ENCODE assay signal across 1 cellular context in the genomic region with DNA sequence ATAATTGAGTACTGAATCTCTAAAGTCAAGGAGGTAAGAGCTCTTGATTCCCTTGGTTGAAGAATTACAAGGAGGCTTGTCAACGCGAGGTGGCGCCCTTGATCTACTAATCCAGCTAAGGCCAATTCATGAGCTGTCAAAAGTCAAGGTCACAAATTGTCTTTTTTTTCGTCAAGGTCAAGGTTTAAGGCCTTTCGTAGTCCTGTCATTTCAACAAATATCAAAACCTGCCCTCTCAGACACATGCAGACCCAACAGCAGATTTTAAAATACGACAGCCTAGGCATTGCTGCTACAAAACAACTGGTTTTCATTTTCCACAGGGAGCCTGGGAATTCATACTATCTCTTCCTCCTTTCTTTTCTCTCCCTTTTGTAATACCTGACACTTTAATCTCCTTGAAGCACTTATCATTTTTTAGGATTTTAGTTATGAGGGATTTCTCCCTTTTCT.
A peak's percentile ranks its signal among the peaks of the same experiment; 100 is the strongest.
TF ChIP-seq lines count a peak whose summit lies in the region.

No MANE protein-coding gene starts in this region.

TF ChIP-seq in HepG2, 621 proteins besides CTCF, POLR2A, EP300 and RAD21 (continued from another document and continues in another):
- TF ChIP-seq, protein P1, sequence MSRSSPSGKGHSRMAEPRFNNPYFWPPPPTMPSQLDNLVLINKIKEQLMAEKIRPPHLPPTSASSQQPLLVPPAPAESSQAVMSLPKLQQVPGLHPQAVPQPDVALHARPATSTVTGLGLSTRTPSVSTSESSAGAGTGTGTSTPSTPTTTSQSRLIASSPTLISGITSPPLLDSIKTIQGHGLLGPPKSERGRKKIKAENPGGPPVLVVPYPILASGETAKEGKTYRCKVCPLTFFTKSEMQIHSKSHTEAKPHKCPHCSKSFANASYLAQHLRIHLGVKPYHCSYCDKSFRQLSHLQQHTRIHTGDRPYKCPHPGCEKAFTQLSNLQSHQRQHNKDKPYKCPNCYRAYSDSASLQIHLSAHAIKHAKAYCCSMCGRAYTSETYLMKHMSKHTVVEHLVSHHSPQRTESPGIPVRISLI (CRISPR knock-in tag; IDR thresholded peaks at IDR 0.05; ENCODE audit: borderline replicate concordance), result 0 out of 2 replicates have a peak, but pooled peaks have one; percentile 25
- TF ChIP-seq, protein P2, sequence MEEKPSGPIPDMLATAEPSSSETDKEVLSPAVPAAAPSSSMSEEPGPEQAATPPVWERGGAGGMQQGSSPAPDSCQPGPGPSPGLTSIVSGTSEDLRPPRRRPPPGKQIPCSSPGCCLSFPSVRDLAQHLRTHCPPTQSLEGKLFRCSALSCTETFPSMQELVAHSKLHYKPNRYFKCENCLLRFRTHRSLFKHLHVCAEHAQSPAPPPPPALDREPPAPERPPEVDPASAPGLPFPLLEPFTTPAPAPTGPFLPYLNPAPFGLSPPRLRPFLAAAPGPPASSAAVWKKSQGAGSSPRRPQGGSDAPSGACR (CRISPR knock-in tag; IDR thresholded peaks at IDR 0.05), result no peak
- no peak for TF ChIP-seq ZBTB42 (CRISPR knock-in tag; IDR thresholded peaks at IDR 0.05)
- no peak for TF ChIP-seq RORA (CRISPR knock-in tag; IDR thresholded peaks at IDR 0.05)
- no peak for TF ChIP-seq PLRG1 (conservative IDR thresholded peaks at IDR 0.05)
- no peak for TF ChIP-seq ELF4 (CRISPR knock-in tag; IDR thresholded peaks at IDR 0.05; ENCODE audit: borderline replicate concordance)
- no peak for TF ChIP-seq KMT2B (CRISPR knock-in tag; IDR thresholded peaks at IDR 0.05)
- TF ChIP-seq FOXC1 (CRISPR knock-in tag; IDR thresholded peaks at IDR 0.05; ENCODE audit: borderline replicate concordance), result no peak
- no peak for TF ChIP-seq MTA3 (CRISPR knock-in tag; IDR thresholded peaks at IDR 0.05)
- TF ChIP-seq ZNF619 (CRISPR knock-in tag; IDR thresholded peaks at IDR 0.05), result no peak
- TF ChIP-seq SOX13 (IDR thresholded peaks at IDR 0.05), result no peak
- 0 out of 4 replicates have a peak, but pooled peaks of 1 of the 2 experiments have one; percentile 22 for TF ChIP-seq SOX13 (CRISPR knock-in tag; conservative IDR thresholded peaks at IDR 0.05 in 1 of 2, IDR thresholded peaks at IDR 0.05 in 1 of 2)
- TF ChIP-seq, protein P3, sequence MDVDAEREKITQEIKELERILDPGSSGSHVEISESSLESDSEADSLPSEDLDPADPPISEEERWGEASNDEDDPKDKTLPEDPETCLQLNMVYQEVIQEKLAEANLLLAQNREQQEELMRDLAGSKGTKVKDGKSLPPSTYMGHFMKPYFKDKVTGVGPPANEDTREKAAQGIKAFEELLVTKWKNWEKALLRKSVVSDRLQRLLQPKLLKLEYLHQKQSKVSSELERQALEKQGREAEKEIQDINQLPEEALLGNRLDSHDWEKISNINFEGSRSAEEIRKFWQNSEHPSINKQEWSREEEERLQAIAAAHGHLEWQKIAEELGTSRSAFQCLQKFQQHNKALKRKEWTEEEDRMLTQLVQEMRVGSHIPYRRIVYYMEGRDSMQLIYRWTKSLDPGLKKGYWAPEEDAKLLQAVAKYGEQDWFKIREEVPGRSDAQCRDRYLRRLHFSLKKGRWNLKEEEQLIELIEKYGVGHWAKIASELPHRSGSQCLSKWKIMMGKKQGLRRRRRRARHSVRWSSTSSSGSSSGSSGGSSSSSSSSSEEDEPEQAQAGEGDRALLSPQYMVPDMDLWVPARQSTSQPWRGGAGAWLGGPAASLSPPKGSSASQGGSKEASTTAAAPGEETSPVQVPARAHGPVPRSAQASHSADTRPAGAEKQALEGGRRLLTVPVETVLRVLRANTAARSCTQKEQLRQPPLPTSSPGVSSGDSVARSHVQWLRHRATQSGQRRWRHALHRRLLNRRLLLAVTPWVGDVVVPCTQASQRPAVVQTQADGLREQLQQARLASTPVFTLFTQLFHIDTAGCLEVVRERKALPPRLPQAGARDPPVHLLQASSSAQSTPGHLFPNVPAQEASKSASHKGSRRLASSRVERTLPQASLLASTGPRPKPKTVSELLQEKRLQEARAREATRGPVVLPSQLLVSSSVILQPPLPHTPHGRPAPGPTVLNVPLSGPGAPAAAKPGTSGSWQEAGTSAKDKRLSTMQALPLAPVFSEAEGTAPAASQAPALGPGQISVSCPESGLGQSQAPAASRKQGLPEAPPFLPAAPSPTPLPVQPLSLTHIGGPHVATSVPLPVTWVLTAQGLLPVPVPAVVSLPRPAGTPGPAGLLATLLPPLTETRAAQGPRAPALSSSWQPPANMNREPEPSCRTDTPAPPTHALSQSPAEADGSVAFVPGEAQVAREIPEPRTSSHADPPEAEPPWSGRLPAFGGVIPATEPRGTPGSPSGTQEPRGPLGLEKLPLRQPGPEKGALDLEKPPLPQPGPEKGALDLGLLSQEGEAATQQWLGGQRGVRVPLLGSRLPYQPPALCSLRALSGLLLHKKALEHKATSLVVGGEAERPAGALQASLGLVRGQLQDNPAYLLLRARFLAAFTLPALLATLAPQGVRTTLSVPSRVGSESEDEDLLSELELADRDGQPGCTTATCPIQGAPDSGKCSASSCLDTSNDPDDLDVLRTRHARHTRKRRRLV (CRISPR knock-in tag; IDR thresholded peaks at IDR 0.05), result no peak
- no peak for TF ChIP-seq ZNF720 (CRISPR knock-in tag; IDR thresholded peaks at IDR 0.05)
- no peak for TF ChIP-seq ERF (CRISPR knock-in tag; IDR thresholded peaks at IDR 0.05)
- TF ChIP-seq NONO (IDR thresholded peaks at IDR 0.05), result no peak
- no peak for TF ChIP-seq NONO (CRISPR knock-in tag; conservative IDR thresholded peaks at IDR 0.05)
- peak in 1 of 2 experiments; percentile 52; a peak in 1 of 4 replicates for TF ChIP-seq NR2F1 (CRISPR knock-in tag; IDR thresholded peaks at IDR 0.05)
- no peak for TF ChIP-seq MBD4 (IDR thresholded peaks at IDR 0.05; ENCODE audit: borderline replicate concordance, low read length)
- no peak for TF ChIP-seq SETDB1 (CRISPR knock-in tag; IDR thresholded peaks at IDR 0.05; ENCODE audit: borderline replicate concordance)
- peak; percentile 94 for TF ChIP-seq STAG1 (CRISPR knock-in tag; IDR thresholded peaks at IDR 0.05)
- no peak for TF ChIP-seq CC2D1A (CRISPR knock-in tag; IDR thresholded peaks at IDR 0.05)
- no peak for TF ChIP-seq CENPX (CRISPR knock-in tag; IDR thresholded peaks at IDR 0.05)
- TF ChIP-seq, protein P4, sequence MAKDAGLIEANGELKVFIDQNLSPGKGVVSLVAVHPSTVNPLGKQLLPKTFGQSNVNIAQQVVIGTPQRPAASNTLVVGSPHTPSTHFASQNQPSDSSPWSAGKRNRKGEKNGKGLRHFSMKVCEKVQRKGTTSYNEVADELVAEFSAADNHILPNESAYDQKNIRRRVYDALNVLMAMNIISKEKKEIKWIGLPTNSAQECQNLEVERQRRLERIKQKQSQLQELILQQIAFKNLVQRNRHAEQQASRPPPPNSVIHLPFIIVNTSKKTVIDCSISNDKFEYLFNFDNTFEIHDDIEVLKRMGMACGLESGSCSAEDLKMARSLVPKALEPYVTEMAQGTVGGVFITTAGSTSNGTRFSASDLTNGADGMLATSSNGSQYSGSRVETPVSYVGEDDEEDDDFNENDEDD (CRISPR knock-in tag; IDR thresholded peaks at IDR 0.05; ENCODE audit: borderline replicate concordance), result no peak
- TF ChIP-seq FOSL2 (CRISPR knock-in tag; IDR thresholded peaks at IDR 0.05), result peak; percentile 23; the same call in 1 of the 2 replicates
- TF ChIP-seq NR2F6 (IDR thresholded peaks at IDR 0.05), result peak; percentile 61
- peak; percentile 66 for TF ChIP-seq NR2F6 (CRISPR knock-in tag; IDR thresholded peaks at IDR 0.05)
- TF ChIP-seq BRCA1 (CRISPR knock-in tag; IDR thresholded peaks at IDR 0.05), result no peak
- TF ChIP-seq, protein P5, sequence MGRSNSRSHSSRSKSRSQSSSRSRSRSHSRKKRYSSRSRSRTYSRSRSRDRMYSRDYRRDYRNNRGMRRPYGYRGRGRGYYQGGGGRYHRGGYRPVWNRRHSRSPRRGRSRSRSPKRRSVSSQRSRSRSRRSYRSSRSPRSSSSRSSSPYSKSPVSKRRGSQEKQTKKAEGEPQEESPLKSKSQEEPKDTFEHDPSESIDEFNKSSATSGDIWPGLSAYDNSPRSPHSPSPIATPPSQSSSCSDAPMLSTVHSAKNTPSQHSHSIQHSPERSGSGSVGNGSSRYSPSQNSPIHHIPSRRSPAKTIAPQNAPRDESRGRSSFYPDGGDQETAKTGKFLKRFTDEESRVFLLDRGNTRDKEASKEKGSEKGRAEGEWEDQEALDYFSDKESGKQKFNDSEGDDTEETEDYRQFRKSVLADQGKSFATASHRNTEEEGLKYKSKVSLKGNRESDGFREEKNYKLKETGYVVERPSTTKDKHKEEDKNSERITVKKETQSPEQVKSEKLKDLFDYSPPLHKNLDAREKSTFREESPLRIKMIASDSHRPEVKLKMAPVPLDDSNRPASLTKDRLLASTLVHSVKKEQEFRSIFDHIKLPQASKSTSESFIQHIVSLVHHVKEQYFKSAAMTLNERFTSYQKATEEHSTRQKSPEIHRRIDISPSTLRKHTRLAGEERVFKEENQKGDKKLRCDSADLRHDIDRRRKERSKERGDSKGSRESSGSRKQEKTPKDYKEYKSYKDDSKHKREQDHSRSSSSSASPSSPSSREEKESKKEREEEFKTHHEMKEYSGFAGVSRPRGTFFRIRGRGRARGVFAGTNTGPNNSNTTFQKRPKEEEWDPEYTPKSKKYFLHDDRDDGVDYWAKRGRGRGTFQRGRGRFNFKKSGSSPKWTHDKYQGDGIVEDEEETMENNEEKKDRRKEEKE (IDR thresholded peaks at IDR 0.05), result no peak
- TF ChIP-seq ZNF138 (CRISPR knock-in tag; IDR thresholded peaks at IDR 0.05; ENCODE audit: low read depth), result no peak
- TF ChIP-seq, protein P6, sequence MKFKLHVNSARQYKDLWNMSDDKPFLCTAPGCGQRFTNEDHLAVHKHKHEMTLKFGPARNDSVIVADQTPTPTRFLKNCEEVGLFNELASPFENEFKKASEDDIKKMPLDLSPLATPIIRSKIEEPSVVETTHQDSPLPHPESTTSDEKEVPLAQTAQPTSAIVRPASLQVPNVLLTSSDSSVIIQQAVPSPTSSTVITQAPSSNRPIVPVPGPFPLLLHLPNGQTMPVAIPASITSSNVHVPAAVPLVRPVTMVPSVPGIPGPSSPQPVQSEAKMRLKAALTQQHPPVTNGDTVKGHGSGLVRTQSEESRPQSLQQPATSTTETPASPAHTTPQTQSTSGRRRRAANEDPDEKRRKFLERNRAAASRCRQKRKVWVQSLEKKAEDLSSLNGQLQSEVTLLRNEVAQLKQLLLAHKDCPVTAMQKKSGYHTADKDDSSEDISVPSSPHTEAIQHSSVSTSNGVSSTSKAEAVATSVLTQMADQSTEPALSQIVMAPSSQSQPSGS (CRISPR knock-in tag; IDR thresholded peaks at IDR 0.05), result no peak
- TF ChIP-seq, protein P7, sequence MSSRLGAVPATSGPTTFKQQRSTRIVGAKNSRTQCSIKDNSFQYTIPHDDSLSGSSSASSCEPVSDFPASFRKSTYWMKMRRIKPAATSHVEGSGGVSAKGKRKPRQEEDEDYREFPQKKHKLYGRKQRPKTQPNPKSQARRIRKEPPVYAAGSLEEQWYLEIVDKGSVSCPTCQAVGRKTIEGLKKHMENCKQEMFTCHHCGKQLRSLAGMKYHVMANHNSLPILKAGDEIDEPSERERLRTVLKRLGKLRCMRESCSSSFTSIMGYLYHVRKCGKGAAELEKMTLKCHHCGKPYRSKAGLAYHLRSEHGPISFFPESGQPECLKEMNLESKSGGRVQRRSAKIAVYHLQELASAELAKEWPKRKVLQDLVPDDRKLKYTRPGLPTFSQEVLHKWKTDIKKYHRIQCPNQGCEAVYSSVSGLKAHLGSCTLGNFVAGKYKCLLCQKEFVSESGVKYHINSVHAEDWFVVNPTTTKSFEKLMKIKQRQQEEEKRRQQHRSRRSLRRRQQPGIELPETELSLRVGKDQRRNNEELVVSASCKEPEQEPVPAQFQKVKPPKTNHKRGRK (CRISPR knock-in tag; IDR thresholded peaks at IDR 0.05), result no peak
- TF ChIP-seq ZNF317 (CRISPR knock-in tag; IDR thresholded peaks at IDR 0.05), result no peak
- peak; percentile 82 for TF ChIP-seq ESRRA (CRISPR knock-in tag; IDR thresholded peaks at IDR 0.05; ENCODE audit: low read depth)
- 0 out of 2 replicates have a peak, but pooled peaks have one; percentile 28 for TF ChIP-seq TGIF2 (CRISPR knock-in tag; IDR thresholded peaks at IDR 0.05)
- TF ChIP-seq RARA (CRISPR knock-in tag; IDR thresholded peaks at IDR 0.05), result no peak
- TF ChIP-seq, protein P8, sequence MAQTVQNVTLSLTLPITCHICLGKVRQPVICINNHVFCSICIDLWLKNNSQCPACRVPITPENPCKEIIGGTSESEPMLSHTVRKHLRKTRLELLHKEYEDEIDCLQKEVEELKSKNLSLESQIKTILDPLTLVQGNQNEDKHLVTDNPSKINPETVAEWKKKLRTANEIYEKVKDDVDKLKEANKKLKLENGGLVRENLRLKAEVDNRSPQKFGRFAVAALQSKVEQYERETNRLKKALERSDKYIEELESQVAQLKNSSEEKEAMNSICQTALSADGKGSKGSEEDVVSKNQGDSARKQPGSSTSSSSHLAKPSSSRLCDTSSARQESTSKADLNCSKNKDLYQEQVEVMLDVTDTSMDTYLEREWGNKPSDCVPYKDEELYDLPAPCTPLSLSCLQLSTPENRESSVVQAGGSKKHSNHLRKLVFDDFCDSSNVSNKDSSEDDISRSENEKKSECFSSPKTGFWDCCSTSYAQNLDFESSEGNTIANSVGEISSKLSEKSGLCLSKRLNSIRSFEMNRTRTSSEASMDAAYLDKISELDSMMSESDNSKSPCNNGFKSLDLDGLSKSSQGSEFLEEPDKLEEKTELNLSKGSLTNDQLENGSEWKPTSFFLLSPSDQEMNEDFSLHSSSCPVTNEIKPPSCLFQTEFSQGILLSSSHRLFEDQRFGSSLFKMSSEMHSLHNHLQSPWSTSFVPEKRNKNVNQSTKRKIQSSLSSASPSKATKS (CRISPR knock-in tag; IDR thresholded peaks at IDR 0.05), result no peak
- TF ChIP-seq, protein P9, sequence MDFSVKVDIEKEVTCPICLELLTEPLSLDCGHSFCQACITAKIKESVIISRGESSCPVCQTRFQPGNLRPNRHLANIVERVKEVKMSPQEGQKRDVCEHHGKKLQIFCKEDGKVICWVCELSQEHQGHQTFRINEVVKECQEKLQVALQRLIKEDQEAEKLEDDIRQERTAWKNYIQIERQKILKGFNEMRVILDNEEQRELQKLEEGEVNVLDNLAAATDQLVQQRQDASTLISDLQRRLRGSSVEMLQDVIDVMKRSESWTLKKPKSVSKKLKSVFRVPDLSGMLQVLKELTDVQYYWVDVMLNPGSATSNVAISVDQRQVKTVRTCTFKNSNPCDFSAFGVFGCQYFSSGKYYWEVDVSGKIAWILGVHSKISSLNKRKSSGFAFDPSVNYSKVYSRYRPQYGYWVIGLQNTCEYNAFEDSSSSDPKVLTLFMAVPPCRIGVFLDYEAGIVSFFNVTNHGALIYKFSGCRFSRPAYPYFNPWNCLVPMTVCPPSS (IDR thresholded peaks at IDR 0.05), result no peak
- no peak for TF ChIP-seq ZSCAN12 (CRISPR knock-in tag; IDR thresholded peaks at IDR 0.05)
- TF ChIP-seq, protein P10, sequence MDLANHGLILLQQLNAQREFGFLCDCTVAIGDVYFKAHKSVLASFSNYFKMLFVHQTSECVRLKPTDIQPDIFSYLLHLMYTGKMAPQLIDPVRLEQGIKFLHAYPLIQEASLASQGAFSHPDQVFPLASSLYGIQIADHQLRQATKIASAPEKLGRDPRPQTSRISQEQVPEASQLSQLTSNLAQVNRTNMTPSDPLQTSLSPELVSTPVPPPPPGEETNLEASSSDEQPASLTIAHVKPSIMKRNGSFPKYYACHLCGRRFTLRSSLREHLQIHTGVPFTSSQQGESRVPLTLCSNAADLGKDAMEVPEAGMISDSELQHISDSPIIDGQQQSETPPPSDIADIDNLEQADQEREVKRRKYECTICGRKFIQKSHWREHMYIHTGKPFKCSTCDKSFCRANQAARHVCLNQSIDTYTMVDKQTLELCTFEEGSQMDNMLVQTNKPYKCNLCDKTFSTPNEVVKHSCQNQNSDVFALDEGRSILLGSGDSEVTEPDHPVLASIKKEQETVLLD (CRISPR knock-in tag; IDR thresholded peaks at IDR 0.05; ENCODE audit: low read depth), result no peak
